In the genomic region with DNA sequence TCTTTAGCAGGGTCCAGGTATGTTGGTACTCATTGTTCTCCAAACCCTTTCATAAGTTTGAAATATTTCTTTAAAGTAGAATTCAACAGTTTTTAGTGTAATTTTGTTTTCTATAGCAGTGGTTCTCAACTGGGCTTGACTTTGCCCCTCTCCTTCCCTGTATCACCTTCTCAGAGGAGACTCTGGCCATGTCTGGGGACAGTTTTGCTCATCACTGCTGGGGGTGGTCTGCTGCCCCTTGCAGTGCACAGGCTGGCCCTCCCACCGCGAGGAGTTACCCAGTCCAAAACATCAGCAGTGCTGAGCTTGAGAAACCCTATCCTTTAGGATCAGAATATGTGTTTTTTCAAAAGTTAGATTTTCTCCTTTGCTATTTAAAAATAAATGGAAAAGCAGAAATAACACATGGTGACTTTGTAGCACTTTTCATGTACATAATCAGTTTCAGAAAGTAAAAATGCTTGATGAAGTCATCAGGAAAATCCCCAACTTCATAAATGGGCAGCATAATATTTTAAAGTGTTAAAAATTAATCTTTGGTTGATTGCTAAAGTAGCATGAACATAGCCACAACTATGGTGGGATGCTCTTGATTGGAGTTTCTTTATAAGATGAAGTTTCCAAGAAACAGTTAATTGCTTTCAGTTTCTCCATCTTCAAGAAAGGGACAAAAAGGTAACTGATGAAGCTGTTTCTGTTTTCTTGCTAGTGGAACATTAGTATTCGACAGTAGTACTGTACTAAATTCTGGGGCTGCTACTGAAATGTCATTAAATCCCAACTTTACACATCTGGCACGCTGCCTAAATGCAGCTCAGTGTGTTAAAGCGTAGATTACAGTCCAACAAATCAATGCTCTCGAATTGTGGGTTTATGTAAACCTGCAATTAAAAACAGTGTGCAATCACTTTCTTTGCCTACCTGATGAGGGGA, we compare ENCODE assay signal across 1 cellular context.
A peak's percentile ranks its signal among the peaks of the same experiment; 100 is the strongest.
TF ChIP-seq lines count a peak whose summit lies in the region.

No MANE protein-coding gene starts in this region.

TF ChIP-seq in GM12878, 131 proteins besides CTCF, POLR2A, EP300 and RAD21 (continues in another document):
- TF ChIP-seq, protein P1, sequence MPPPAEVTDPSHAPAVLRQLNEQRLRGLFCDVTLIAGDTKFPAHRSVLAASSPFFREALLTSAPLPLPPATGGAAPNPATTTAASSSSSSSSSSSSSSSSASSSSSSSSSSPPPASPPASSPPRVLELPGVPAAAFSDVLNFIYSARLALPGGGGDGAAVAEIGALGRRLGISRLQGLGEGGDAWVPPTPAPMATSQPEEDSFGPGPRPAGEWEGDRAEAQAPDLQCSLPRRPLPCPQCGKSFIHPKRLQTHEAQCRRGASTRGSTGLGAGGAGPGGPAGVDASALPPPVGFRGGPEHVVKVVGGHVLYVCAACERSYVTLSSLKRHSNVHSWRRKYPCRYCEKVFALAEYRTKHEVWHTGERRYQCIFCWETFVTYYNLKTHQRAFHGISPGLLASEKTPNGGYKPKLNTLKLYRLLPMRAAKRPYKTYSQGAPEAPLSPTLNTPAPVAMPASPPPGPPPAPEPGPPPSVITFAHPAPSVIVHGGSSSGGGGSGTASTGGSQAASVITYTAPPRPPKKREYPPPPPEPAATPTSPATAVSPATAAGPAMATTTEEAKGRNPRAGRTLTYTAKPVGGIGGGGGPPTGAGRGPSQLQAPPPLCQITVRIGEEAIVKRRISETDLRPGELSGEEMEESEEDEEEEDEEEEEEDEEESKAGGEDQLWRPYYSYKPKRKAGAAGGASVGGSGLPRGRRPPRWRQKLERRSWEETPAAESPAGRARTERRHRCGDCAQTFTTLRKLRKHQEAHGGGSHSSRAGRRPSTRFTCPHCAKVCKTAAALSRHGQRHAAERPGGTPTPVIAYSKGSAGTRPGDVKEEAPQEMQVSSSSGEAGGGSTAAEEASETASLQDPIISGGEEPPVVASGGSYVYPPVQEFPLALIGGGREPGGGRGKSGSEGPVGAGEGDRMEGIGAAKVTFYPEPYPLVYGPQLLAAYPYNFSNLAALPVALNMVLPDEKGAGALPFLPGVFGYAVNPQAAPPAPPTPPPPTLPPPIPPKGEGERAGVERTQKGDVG (CRISPR knock-in tag; IDR thresholded peaks at IDR 0.05): no peak
- TF ChIP-seq, protein P2, sequence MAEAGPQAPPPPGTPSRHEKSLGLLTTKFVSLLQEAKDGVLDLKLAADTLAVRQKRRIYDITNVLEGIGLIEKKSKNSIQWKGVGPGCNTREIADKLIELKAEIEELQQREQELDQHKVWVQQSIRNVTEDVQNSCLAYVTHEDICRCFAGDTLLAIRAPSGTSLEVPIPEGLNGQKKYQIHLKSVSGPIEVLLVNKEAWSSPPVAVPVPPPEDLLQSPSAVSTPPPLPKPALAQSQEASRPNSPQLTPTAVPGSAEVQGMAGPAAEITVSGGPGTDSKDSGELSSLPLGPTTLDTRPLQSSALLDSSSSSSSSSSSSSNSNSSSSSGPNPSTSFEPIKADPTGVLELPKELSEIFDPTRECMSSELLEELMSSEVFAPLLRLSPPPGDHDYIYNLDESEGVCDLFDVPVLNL (IDR thresholded peaks at IDR 0.05; ENCODE audit: low read depth, low read length): no peak
- TF ChIP-seq EZH2 (IDR thresholded peaks at IDR 0.05; ENCODE audit: borderline replicate concordance, control insufficient read depth, low read depth, low read length): no peak
- no peak for TF ChIP-seq KLF5 (IDR thresholded peaks at IDR 0.05; ENCODE audit: partially characterized antibody)
- TF ChIP-seq ZNF592 (IDR thresholded peaks at IDR 0.05): no peak
- no peak for TF ChIP-seq PKNOX1 (IDR thresholded peaks at IDR 0.05)
- no peak for TF ChIP-seq SUZ12 (IDR thresholded peaks at IDR 0.05; ENCODE audit: unreplicated experiment)
- TF ChIP-seq MLLT1 (IDR thresholded peaks at IDR 0.05): no peak
- TF ChIP-seq, protein P3, sequence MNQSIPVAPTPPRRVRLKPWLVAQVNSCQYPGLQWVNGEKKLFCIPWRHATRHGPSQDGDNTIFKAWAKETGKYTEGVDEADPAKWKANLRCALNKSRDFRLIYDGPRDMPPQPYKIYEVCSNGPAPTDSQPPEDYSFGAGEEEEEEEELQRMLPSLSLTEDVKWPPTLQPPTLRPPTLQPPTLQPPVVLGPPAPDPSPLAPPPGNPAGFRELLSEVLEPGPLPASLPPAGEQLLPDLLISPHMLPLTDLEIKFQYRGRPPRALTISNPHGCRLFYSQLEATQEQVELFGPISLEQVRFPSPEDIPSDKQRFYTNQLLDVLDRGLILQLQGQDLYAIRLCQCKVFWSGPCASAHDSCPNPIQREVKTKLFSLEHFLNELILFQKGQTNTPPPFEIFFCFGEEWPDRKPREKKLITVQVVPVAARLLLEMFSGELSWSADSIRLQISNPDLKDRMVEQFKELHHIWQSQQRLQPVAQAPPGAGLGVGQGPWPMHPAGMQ (IDR thresholded peaks at IDR 0.05; ENCODE audit: borderline replicate concordance): no peak
- TF ChIP-seq WRNIP1 (IDR thresholded peaks at IDR 0.05; ENCODE audit: borderline replicate concordance, low read depth, low read length): no peak
- TF ChIP-seq SMARCA5 (IDR thresholded peaks at IDR 0.05): 0 out of 2 replicates have a peak, but pooled peaks have one; percentile 18
- TF ChIP-seq, protein P4, sequence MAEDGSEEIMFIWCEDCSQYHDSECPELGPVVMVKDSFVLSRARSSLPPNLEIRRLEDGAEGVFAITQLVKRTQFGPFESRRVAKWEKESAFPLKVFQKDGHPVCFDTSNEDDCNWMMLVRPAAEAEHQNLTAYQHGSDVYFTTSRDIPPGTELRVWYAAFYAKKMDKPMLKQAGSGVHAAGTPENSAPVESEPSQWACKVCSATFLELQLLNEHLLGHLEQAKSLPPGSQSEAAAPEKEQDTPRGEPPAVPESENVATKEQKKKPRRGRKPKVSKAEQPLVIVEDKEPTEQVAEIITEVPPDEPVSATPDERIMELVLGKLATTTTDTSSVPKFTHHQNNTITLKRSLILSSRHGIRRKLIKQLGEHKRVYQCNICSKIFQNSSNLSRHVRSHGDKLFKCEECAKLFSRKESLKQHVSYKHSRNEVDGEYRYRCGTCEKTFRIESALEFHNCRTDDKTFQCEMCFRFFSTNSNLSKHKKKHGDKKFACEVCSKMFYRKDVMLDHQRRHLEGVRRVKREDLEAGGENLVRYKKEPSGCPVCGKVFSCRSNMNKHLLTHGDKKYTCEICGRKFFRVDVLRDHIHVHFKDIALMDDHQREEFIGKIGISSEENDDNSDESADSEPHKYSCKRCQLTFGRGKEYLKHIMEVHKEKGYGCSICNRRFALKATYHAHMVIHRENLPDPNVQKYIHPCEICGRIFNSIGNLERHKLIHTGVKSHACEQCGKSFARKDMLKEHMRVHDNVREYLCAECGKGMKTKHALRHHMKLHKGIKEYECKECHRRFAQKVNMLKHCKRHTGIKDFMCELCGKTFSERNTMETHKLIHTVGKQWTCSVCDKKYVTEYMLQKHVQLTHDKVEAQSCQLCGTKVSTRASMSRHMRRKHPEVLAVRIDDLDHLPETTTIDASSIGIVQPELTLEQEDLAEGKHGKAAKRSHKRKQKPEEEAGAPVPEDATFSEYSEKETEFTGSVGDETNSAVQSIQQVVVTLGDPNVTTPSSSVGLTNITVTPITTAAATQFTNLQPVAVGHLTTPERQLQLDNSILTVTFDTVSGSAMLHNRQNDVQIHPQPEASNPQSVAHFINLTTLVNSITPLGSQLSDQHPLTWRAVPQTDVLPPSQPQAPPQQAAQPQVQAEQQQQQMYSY (CRISPR knock-in tag; IDR thresholded peaks at IDR 0.05): no peak
- peak; percentile 16 for TF ChIP-seq RELA (IDR thresholded peaks at IDR 0.05; ENCODE audit: borderline replicate concordance, partially characterized antibody)
- TF ChIP-seq IRF4 (IDR thresholded peaks at IDR 0.05; ENCODE audit: low read depth, low read length): no peak
- TF ChIP-seq EGR1 (IDR thresholded peaks at IDR 0.05; ENCODE audit: borderline replicate concordance in 1 of 2, low read depth in 2 of 2, low read length in 2 of 2): no peak
- TF ChIP-seq ZBTB33 (IDR thresholded peaks at IDR 0.05): no peak
- TF ChIP-seq, protein P5, sequence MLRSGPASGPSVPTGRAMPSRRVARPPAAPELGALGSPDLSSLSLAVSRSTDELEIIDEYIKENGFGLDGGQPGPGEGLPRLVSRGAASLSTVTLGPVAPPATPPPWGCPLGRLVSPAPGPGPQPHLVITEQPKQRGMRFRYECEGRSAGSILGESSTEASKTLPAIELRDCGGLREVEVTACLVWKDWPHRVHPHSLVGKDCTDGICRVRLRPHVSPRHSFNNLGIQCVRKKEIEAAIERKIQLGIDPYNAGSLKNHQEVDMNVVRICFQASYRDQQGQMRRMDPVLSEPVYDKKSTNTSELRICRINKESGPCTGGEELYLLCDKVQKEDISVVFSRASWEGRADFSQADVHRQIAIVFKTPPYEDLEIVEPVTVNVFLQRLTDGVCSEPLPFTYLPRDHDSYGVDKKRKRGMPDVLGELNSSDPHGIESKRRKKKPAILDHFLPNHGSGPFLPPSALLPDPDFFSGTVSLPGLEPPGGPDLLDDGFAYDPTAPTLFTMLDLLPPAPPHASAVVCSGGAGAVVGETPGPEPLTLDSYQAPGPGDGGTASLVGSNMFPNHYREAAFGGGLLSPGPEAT (IDR thresholded peaks at IDR 0.05; ENCODE audit: low read depth): peak; percentile 72; the same call in 1 of the 2 replicates
- TF ChIP-seq STAT1 (conservative IDR thresholded peaks at IDR 0.05): no peak
- 0 out of 2 replicates have a peak, but pooled peaks have one; percentile 32 for TF ChIP-seq NFIC (IDR thresholded peaks at IDR 0.05; ENCODE audit: low read depth, low read length)
- TF ChIP-seq YY1 (IDR thresholded peaks at IDR 0.05; ENCODE audit: low read depth, low read length): no peak
